In the genomic region with DNA sequence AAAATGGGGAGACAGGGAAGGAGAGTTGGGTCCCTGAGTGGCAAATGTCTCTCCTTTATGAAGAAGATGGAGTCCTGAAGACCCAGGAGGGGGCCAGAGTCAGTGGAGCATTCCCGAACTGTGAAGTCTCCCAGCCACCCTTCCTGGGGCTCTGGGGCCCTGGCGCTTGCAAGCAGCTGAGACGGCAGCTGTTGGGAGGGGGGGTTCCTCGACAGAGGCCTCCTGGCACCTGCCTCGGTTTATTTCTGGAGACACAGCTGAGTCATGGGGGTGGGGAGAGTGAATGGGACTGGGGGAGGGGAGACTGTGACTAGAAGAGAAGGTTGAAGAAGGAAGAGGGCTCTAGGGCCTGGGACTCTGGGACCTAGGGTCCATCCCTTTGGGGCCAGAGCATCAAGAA, we compare ENCODE assay signal across 10 cellular contexts. TPM values are rescaled to one million over a fixed set of nuclear protein-coding genes. Genes with fewer than 3 reads are reported as not detected.
DNase-seq lines count a peak whose midpoint lies in the region; ATAC-seq lines count a peak whose summit lies in the region.
"Had no signal": no experiment of that assay in that cellular context is flagged by ENCODE, and none has a peak within 500 bp of the region (broad histone marks: within the 10 kb centered on the region; RNA-seq: fewer than 3 reads in every experiment).

No MANE protein-coding gene starts in this region.

- H3K27ac ChIP-seq in BLaER1 treated with 17β-estradiol and CSF1 and Interleukin-3, amounts not matched to agents 10 nM and 100 nM = peak overlapping the region in 9 of 11 experiments; percentile 27 to 70 (median 63); a peak in 14 of 22 replicates
- H3K27ac ChIP-seq in duodenal mucosa (ENCODE audit: low read depth, low read length) = peak overlapping the region; percentile 42

- ATAC-seq in GM19397 (IDR thresholded peaks at IDR 0.05; ENCODE audit: unreplicated experiment) (no peak), GM19467 (IDR thresholded peaks at IDR 0.05; ENCODE audit: unreplicated experiment) (no peak)

- peaks cover 0 to 10% (median 6%) of the 10 kb centered on the region in 11 experiments; a peak in 11 of 22 replicates for H3K27me3 ChIP-seq in BLaER1 treated with 17β-estradiol and CSF1 and Interleukin-3, amounts not matched to agents 10 nM and 100 nM
- H3K27me3 ChIP-seq in duodenal mucosa (ENCODE audit: control insufficient read depth in 1 of 2, insufficient read depth in 2 of 2, low read length in 2 of 2) = no peaks in the 10 kb centered on the region

- H3K4me1 ChIP-seq in BLaER1 treated with 17β-estradiol and CSF1 and Interleukin-3, amounts not matched to agents 10 nM and 100 nM = peaks cover 93 to 100% (median 96%) of the 10 kb centered on the region in 10 experiments
- peaks cover 61 to 64% of the 10 kb centered on the region in 2 donors for H3K4me1 ChIP-seq in duodenal mucosa (ENCODE audit: control insufficient read depth in 1 of 2, insufficient read depth in 2 of 2, low read length in 2 of 2)

- H3K36me3 ChIP-seq in BLaER1 treated with 17β-estradiol and CSF1 and Interleukin-3, amounts not matched to agents 10 nM and 100 nM = no peaks in the 10 kb centered on the region
- H3K36me3 ChIP-seq in duodenal mucosa (ENCODE audit: control insufficient read depth in 1 of 2, insufficient read depth in 2 of 2, low read length in 2 of 2) = no peaks in the 10 kb centered on the region

- H3K4me2 ChIP-seq in BLaER1 treated with 17β-estradiol and CSF1 and Interleukin-3, amounts not matched to agents 10 nM and 100 nM = peak overlapping the region; percentile 86 to 99 (median 95)

- peak overlapping the region in 10 of 11 experiments; percentile 9 to 75 (median 35); a peak in 12 of 22 replicates for H3K9ac ChIP-seq in BLaER1 treated with 17β-estradiol and CSF1 and Interleukin-3, amounts not matched to agents 10 nM and 100 nM
- H3K9ac ChIP-seq in duodenal mucosa (ENCODE audit: low read depth in 1 of 2, low read length in 2 of 2) = no peak overlapping the region

- DNase-seq in LHCN-M2 (ENCODE audit: low read depth) = peak; percentile 96
- peak; percentile 99 for DNase-seq in myocyte (ENCODE audit: low read depth)
- no peak for DNase-seq in SIG-M5 (lab: John Stamatoyannopoulos, UW)
- DNase-seq in NCI-H446 treated with DMSO at 0.1 percent for 48 hours (lab: John Stamatoyannopoulos, UW) = no peak
- DNase-seq: activated CD4-positive, alpha-beta memory T cell treated with anti-CD3 and anti-CD28 coated beads for 36 hours; NCI-H1092 treated with DMSO at 0.1 percent for 48 hours had no signal

- H3K9me3 ChIP-seq in BLaER1 treated with 17β-estradiol and CSF1 and Interleukin-3, amounts not matched to agents 10 nM and 100 nM (replicated peaks in 1 of 11) = no peaks in the 10 kb centered on the region
- no peaks in the 10 kb centered on the region for H3K9me3 ChIP-seq in duodenal mucosa (ENCODE audit: control insufficient read depth in 1 of 2, low read length in 2 of 2)

- peaks cover 0 to 14% (median 0%) of the 10 kb centered on the region in 11 experiments; a peak in 4 of 22 replicates for H4K20me1 ChIP-seq in BLaER1 treated with 17β-estradiol and CSF1 and Interleukin-3, amounts not matched to agents 10 nM and 100 nM

- peak overlapping the region in 3 of 10 experiments; percentile 2 to 27 (median 14); a peak in 3 of 20 replicates for H3K4me3 ChIP-seq in BLaER1 treated with 17β-estradiol and CSF1 and Interleukin-3, amounts not matched to agents 10 nM and 100 nM
- H3K4me3 ChIP-seq in duodenal mucosa (ENCODE audit: low read depth in 1 of 2, low read length in 2 of 2) = no peak overlapping the region

RNA-seq across cellular contexts. Expression of a gene that starts 14.0 kb away (rescaled TPM):
- total RNA-seq in LHCN-M2 (2014; rRNA removed) (470 and 483 TPM in 2 replicates), myocyte (1,770 and 2,264 TPM in 2 replicates)
- polyA plus RNA-seq in LHCN-M2 (2012) = 766 TPM
- polyA plus RNA-seq in myocyte (2012) = 834 TPM

RNA-seq across cellular contexts. Expression of a gene that starts 21.3 kb away (rescaled TPM):
- not detected in 2 replicates for total RNA-seq in LHCN-M2 (2014; rRNA removed)
- polyA plus RNA-seq in LHCN-M2 (2012) = 0.17 TPM
- total RNA-seq in myocyte = 0.11 TPM in 1 of 2 replicates, not detected in the other
- polyA plus RNA-seq in myocyte (2012) = 1.0 TPM
- total RNA-seq: activated CD4-positive, alpha-beta memory T cell treated with anti-CD3 and anti-CD28 coated beads for 36 hours had no signal

RNA-seq across cellular contexts. Expression of a gene that starts 42.2 kb away (rescaled TPM):
- total RNA-seq in LHCN-M2 (2014; rRNA removed) (1.5 and 2.2 TPM in 2 replicates), myocyte (5.3 and 6.2 TPM in 2 replicates)
- polyA plus RNA-seq in LHCN-M2 (2012) = 2.8 TPM
- polyA plus RNA-seq in myocyte (2012) = 6.0 TPM

RNA-seq across cellular contexts. Expression of a gene that starts 44.0 kb away (rescaled TPM):
- total RNA-seq in LHCN-M2 (2014; rRNA removed) (not detected in 2 replicates), myocyte (not detected in 2 replicates)
- polyA plus RNA-seq in LHCN-M2 (2012) = not detected
- polyA plus RNA-seq in myocyte (2012) = 0.14 TPM

Comparison
In these comparisons a context has a peak if more than half of its experiments do, and no peak if none do; other contexts are left out.
1. H3K9ac ChIP-seq: peak in BLaER1 treated with 17β-estradiol and CSF1 and Interleukin-3, amounts not matched to agents 10 nM and 100 nM (10 of 11); none in duodenal mucosa (0 of 2).
2. DNase-seq: peak in LHCN-M2 (single experiment) and myocyte (single experiment); none in SIG-M5 (single experiment) and NCI-H446 treated with DMSO at 0.1 percent for 48 hours (single experiment).